1 cellular context compared by ENCODE assay signal in genomic region chr1:56515898-56516538, GRCh38.
TF ChIP-seq lines count a peak whose summit lies in the region.

No MANE protein-coding gene starts in this region.

TF ChIP-seq in K562, 482 proteins besides CTCF, POLR2A, EP300 and RAD21 (continued from another document):
- no peak for TF ChIP-seq CEBPG (CRISPR knock-in tag; IDR thresholded peaks at IDR 0.05)
- TF ChIP-seq CEBPG (tag; conservative IDR thresholded peaks at IDR 0.05 in 1 of 2, IDR thresholded peaks at IDR 0.05 in 1 of 2) = peak; percentile 87 to 90
- 0 out of 4 replicates have a peak, but pooled peaks of 1 of the 2 experiments have one; percentile 20 for TF ChIP-seq ARNT (IDR thresholded peaks at IDR 0.05)
- no peak for TF ChIP-seq PTRF (tag; IDR thresholded peaks at IDR 0.05)
- TF ChIP-seq CEBPB (tag; IDR thresholded peaks at IDR 0.05) = peak; percentile 96
- TF ChIP-seq FOXJ2 (tag; IDR thresholded peaks at IDR 0.05) = peak; percentile 70; the same call in 1 of the 2 replicates
- no peak for TF ChIP-seq ETV5 (CRISPR knock-in tag; IDR thresholded peaks at IDR 0.05; ENCODE audit: low read depth)
- no peak for TF ChIP-seq E4F1 (CRISPR knock-in tag; IDR thresholded peaks at IDR 0.05; ENCODE audit: borderline replicate concordance)
- no peak for TF ChIP-seq TBP (optimal IDR thresholded peaks at IDR 0.05; ENCODE audit: low read depth, low read length)
- TF ChIP-seq HSF4 (CRISPR knock-in tag; IDR thresholded peaks at IDR 0.05; ENCODE audit: borderline replicate concordance) = no peak
- TF ChIP-seq TRIM24 (IDR thresholded peaks at IDR 0.05) = no peak
- TF ChIP-seq ZFP30 (CRISPR knock-in tag; IDR thresholded peaks at IDR 0.05; ENCODE audit: borderline replicate concordance) = no peak
- no peak for TF ChIP-seq BRF2 (IDR thresholded peaks at IDR 0.05; ENCODE audit: borderline replicate concordance, insufficient read depth, insufficient read length)
- no peak for TF ChIP-seq BACH1 (tag; IDR thresholded peaks at IDR 0.05)
- TF ChIP-seq ADNP (tag; IDR thresholded peaks at IDR 0.05) = no peak
- TF ChIP-seq ATF7 (IDR thresholded peaks at IDR 0.05) = peak; percentile 36; the same call in 1 of the 2 replicates
